In the genomic region with DNA sequence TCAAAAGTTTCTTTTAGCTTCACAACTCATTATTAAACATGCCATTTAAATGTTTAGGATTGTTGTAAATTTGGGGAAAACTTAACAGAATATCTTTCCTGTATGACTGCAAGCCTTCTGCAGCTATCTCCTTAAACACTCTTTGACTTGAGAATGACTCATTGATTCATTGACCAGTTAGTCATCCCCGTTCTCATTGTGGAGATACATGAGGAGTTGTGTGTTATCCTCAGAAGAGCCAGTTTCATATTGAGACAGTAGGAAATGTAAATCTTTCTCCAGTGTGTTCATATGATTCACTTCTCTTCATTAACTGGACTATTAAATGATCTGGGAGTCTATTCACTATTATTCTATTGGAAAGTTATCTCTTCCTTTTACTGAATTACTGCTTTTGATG, we compare ENCODE assay signal across 17 cellular contexts.
DNase-seq lines count a peak whose midpoint lies in the region; ATAC-seq, FAIRE-seq and TF ChIP-seq lines count a peak whose summit lies in the region.
"Had no signal": no experiment of that assay in that cellular context is flagged by ENCODE, and none has a peak within 500 bp of the region (broad histone marks: within the 10 kb centered on the region; RNA-seq: fewer than 3 reads in every experiment).

No MANE protein-coding gene starts in this region.

- no peak overlapping the region for H3K27ac Mint-ChIP-seq in activated T-cell treated with anti-CD3 and anti-CD28 coated beads, Interleukin-2, amount 50 U/mL, for 72 hours
- no peak overlapping the region for H3K27ac Mint-ChIP-seq in activated T-cell treated with anti-CD3 and anti-CD28 coated beads, Interleukin-2, amount 50 U/mL, for 24 hours
- H3K27ac Mint-ChIP-seq: activated CD8-positive, alpha-beta memory T cell treated with anti-CD3 and anti-CD28 coated beads, Interleukin-2, amount 10 ng/mL, durations not matched to agents 7 days and 5 days; B cell; memory B cell had no signal

- peaks cover 9% of the 10 kb centered on the region for H3F3A ChIP-seq in smooth muscle cell (ENCODE audit: low read depth)

- H3K27me3 ChIP-seq in endothelial cell of umbilical vein (ENCODE audit: control insufficient read depth in 2 of 2, insufficient read depth in 2 of 2, low read length in 2 of 2) (no peaks in the 10 kb centered on the region), smooth muscle cell (ENCODE audit: low read depth) (no peaks in the 10 kb centered on the region), H7 (ENCODE audit: control insufficient read depth, insufficient read depth, low read length) (no peaks in the 10 kb centered on the region)
- H3K27me3 ChIP-seq: ovary had no signal

- BruUV-seq in endothelial cell of umbilical vein (replicated peaks; lab: Mats Ljungman, UMichigan), result no TSS peak

- H3K9me3 ChIP-seq in endothelial cell of umbilical vein (replicated peaks; ENCODE audit: control insufficient read depth, insufficient read depth, low read length) (no peaks in the 10 kb centered on the region), smooth muscle cell (replicated peaks; ENCODE audit: low read depth) (no peaks in the 10 kb centered on the region)
- H3K9me3 ChIP-seq: heart right ventricle, ovary had no signal

- no peaks in the 10 kb centered on the region for H3K9me3 Mint-ChIP-seq in activated T-cell treated with anti-CD3 and anti-CD28 coated beads, Interleukin-2, amount 50 U/mL, for 72 hours
- H3K9me3 Mint-ChIP-seq in activated T-cell treated with anti-CD3 and anti-CD28 coated beads, Interleukin-2, amount 50 U/mL, for 24 hours, result no peaks in the 10 kb centered on the region
- H3K9me3 Mint-ChIP-seq: memory B cell had no signal

- H2AFZ ChIP-seq in endothelial cell of umbilical vein (ENCODE audit: low read depth, low read length), result no peak overlapping the region
- no peak overlapping the region for H2AFZ ChIP-seq in smooth muscle cell (ENCODE audit: low read depth)

- H4K20me1 ChIP-seq in endothelial cell of umbilical vein (replicated peaks; ENCODE audit: control insufficient read depth, extremely low read depth, insufficient read depth, low read length) (no peaks in the 10 kb centered on the region), smooth muscle cell (ENCODE audit: low read depth) (no peaks in the 10 kb centered on the region)

- no peak overlapping the region for H3K4me2 ChIP-seq in endothelial cell of umbilical vein (ENCODE audit: insufficient read depth, low read length)
- peak overlapping the region; percentile 34 for H3K4me2 ChIP-seq in smooth muscle cell

- H3K4me3 ChIP-seq in NB4 (ENCODE audit: low read depth, low read length), result no peak overlapping the region
- H3K4me3 ChIP-seq in endothelial cell of umbilical vein (replicated peaks in 1 of 3; ENCODE audit: insufficient read depth in 1 of 3, low read depth in 1 of 3, low read length in 3 of 3), result no peak overlapping the region
- no peak overlapping the region for H3K4me3 ChIP-seq in smooth muscle cell
- no peak overlapping the region for H3K4me3 ChIP-seq in H7 (ENCODE audit: insufficient read depth, low read depth, low read length)
- H3K4me3 ChIP-seq: heart right ventricle, ovary had no signal

- intact Hi-C loops in endothelial cell of umbilical vein (cut with micrococcal nuclease), result no loop called here

- DNase-seq in activated T-cell treated with anti-CD3 and anti-CD28 coated beads, Interleukin-2, amount 50 U/mL, for 72 hours, result no peak
- no peak for DNase-seq in activated T-cell treated with anti-CD3 and anti-CD28 coated beads, Interleukin-2, amount 50 U/mL, for 24 hours
- DNase-seq in NB4 (ENCODE audit: low read depth) (peak; percentile 52), endothelial cell of umbilical vein (ENCODE audit: low read depth, low spot score) (no peak), smooth muscle cell (lab: John Stamatoyannopoulos, UW; ENCODE audit: unreplicated experiment) (no peak), H7 (no peak), islet precursor cell (no peak), NCI-H187 treated with DMSO at 0.1 percent for 48 hours (lab: John Stamatoyannopoulos, UW) (no peak)
- DNase-seq: activated CD8-positive, alpha-beta memory T cell treated with anti-CD3 and anti-CD28 coated beads, Interleukin-2, amount 10 ng/mL, durations not matched to agents 7 days and 5 days; heart right ventricle; NCI-H1417; NCI-H524; ovary; Right ventricle myocardium superior; stimulated activated CD8-positive, alpha-beta memory T cell treated with anti-CD3 and anti-CD28 coated beads, Interleukin-4, amount 100 ng/mL, for 48 hours had no signal

- no peak for TF ChIP-seq CTCF in NB4 (IDR thresholded peaks at IDR 0.05; ENCODE audit: low read depth, low read length)
- TF ChIP-seq CTCF in endothelial cell of umbilical vein (IDR thresholded peaks at IDR 0.05; ENCODE audit: extremely low read depth in 1 of 2, insufficient read depth in 1 of 2, low read depth in 1 of 2, low read length in 2 of 2), result no peak
- no peak for TF ChIP-seq CTCF in smooth muscle cell (IDR thresholded peaks at IDR 0.05; ENCODE audit: borderline replicate concordance, insufficient read depth, poor library complexity, severe bottlenecking)

- H3K79me2 ChIP-seq in endothelial cell of umbilical vein (ENCODE audit: control insufficient read depth, insufficient read depth, low read length) (no peaks in the 10 kb centered on the region), smooth muscle cell (ENCODE audit: low read depth) (no peaks in the 10 kb centered on the region)

- peaks cover 23% of the 10 kb centered on the region for H3K27me3 Mint-ChIP-seq in activated T-cell treated with anti-CD3 and anti-CD28 coated beads, Interleukin-2, amount 50 U/mL, for 72 hours (ENCODE audit: low read depth)
- peaks cover 5% of the 10 kb centered on the region for H3K27me3 Mint-ChIP-seq in activated T-cell treated with anti-CD3 and anti-CD28 coated beads, Interleukin-2, amount 50 U/mL, for 24 hours
- H3K27me3 Mint-ChIP-seq: B cell, memory B cell had no signal

- CTCF ChIA-PET in endothelial cell of umbilical vein (lab: Charles Lee), result no interaction called here

- H3K36me3 ChIP-seq in endothelial cell of umbilical vein (ENCODE audit: control insufficient read depth in 2 of 2, extremely low read depth in 1 of 2, insufficient read depth in 2 of 2, low read length in 2 of 2) (no peaks in the 10 kb centered on the region), smooth muscle cell (ENCODE audit: low read depth) (no peaks in the 10 kb centered on the region), H7 (replicated peaks; ENCODE audit: control insufficient read depth, insufficient read depth, low read length) (no peaks in the 10 kb centered on the region)
- H3K36me3 ChIP-seq: heart right ventricle, ovary had no signal

- 3% methylated on average over 1 of the region's 1 CpG for WGBS in smooth muscle cell (ENCODE audit: low lambda C conversion rate)

- no peak for FAIRE-seq in endothelial cell of umbilical vein (lab: Jason Lieb, UNC)

- H3K27ac ChIP-seq in endothelial cell of umbilical vein (ENCODE audit: insufficient read depth, low read depth, low read length) (no peak overlapping the region), smooth muscle cell (ENCODE audit: low read depth) (peak overlapping the region; percentile 12)
- H3K27ac ChIP-seq: heart right ventricle, ovary had no signal

- no peaks in the 10 kb centered on the region for H3K9me1 ChIP-seq in endothelial cell of umbilical vein (replicated peaks; ENCODE audit: control insufficient read depth, extremely low read depth, insufficient read depth, low read length)

- no peak overlapping the region for H3K4me3 Mint-ChIP-seq in activated T-cell treated with anti-CD3 and anti-CD28 coated beads, Interleukin-2, amount 50 U/mL, for 72 hours
- no peak overlapping the region for H3K4me3 Mint-ChIP-seq in activated T-cell treated with anti-CD3 and anti-CD28 coated beads, Interleukin-2, amount 50 U/mL, for 24 hours
- H3K4me3 Mint-ChIP-seq: activated CD8-positive, alpha-beta memory T cell treated with anti-CD3 and anti-CD28 coated beads, Interleukin-2, amount 10 ng/mL, durations not matched to agents 7 days and 5 days; B cell; memory B cell had no signal

- no peak for TF ChIP-seq POLR2A in NB4 (IDR thresholded peaks at IDR 0.05; ENCODE audit: extremely low read depth, insufficient read length)
- no peak for TF ChIP-seq POLR2A in endothelial cell of umbilical vein (IDR thresholded peaks at IDR 0.05; ENCODE audit: low read depth, low read length)

- ATAC-seq in activated T-cell treated with anti-CD3 and anti-CD28 coated beads, Interleukin-2, amount 50 U/mL, for 72 hours (replicated peaks in 1 of 2), result peak; percentile 68 to 72
- ATAC-seq: activated CD8-positive, alpha-beta memory T cell treated with anti-CD3 and anti-CD28 coated beads, Interleukin-2, amount 10 ng/mL, durations not matched to agents 7 days and 5 days; heart right ventricle had no signal

- peaks cover 9% of the 10 kb centered on the region for H3K4me1 Mint-ChIP-seq in activated T-cell treated with anti-CD3 and anti-CD28 coated beads, Interleukin-2, amount 50 U/mL, for 72 hours (ENCODE audit: low read depth)
- peaks cover 8% of the 10 kb centered on the region for H3K4me1 Mint-ChIP-seq in activated T-cell treated with anti-CD3 and anti-CD28 coated beads, Interleukin-2, amount 50 U/mL, for 24 hours (ENCODE audit: low read depth)
- H3K4me1 Mint-ChIP-seq: activated CD8-positive, alpha-beta memory T cell treated with anti-CD3 and anti-CD28 coated beads, Interleukin-2, amount 10 ng/mL, durations not matched to agents 7 days and 5 days; B cell had no signal

- H3K4me1 ChIP-seq in endothelial cell of umbilical vein (ENCODE audit: control insufficient read depth, extremely low read depth, insufficient read depth, low read length) (no peaks in the 10 kb centered on the region), smooth muscle cell (ENCODE audit: low read depth) (peaks cover 36% of the 10 kb centered on the region)

- dilution Hi-C loops in endothelial cell of umbilical vein (cut with MboI; ENCODE audit: extremely low pct_ligation_motif_present, low sequenced_read_pairs), result no loop called here

- no peaks in the 10 kb centered on the region for H3K36me3 Mint-ChIP-seq in activated T-cell treated with anti-CD3 and anti-CD28 coated beads, Interleukin-2, amount 50 U/mL, for 72 hours (ENCODE audit: insufficient read depth in 2 of 2)
- H3K36me3 Mint-ChIP-seq in activated T-cell treated with anti-CD3 and anti-CD28 coated beads, Interleukin-2, amount 50 U/mL, for 24 hours (ENCODE audit: low read depth), result no peaks in the 10 kb centered on the region
- H3K36me3 Mint-ChIP-seq: activated CD8-positive, alpha-beta memory T cell treated with anti-CD3 and anti-CD28 coated beads, Interleukin-2, amount 10 ng/mL, durations not matched to agents 7 days and 5 days; memory B cell had no signal

- H3K9ac ChIP-seq in endothelial cell of umbilical vein (replicated peaks; ENCODE audit: extremely low read depth, insufficient read depth, low read length) (no peak overlapping the region), smooth muscle cell (ENCODE audit: low read depth) (no peak overlapping the region)

- POLR2A ChIA-PET in endothelial cell of umbilical vein (lab: Charles Lee), result no interaction called here

TF ChIP-seq in endothelial cell of umbilical vein, 7 proteins besides CTCF, POLR2A, EP300 and RAD21:
- TF ChIP-seq POLR2AphosphoS5 (IDR thresholded peaks at IDR 0.05; ENCODE audit: insufficient read depth, low read depth, low read length) (no peak), JUN (IDR thresholded peaks at IDR 0.05; ENCODE audit: borderline replicate concordance, insufficient read depth, insufficient read length, low read depth) (peak; percentile 35), FOS (IDR thresholded peaks at IDR 0.05; ENCODE audit: borderline replicate concordance, insufficient read depth, low read length) (peak; percentile 37)
